Comparison of ENCODE assay signal across 10 cellular contexts in genomic region chr9:2116073-2116472, GRCh38.
DNase-seq lines count a peak whose midpoint lies in the region; ATAC-seq and TF ChIP-seq lines count a peak whose summit lies in the region.
"Had no signal": no experiment of that assay in that cellular context is flagged by ENCODE, and none has a peak within 500 bp of the region (broad histone marks: within the 10 kb centered on the region; RNA-seq: fewer than 3 reads in every experiment).

No MANE protein-coding gene starts in this region.

- H3F3A ChIP-seq in PC-3 (ENCODE audit: low read length, unreplicated experiment): no peaks in the 10 kb centered on the region

- H3K9me3 Mint-ChIP-seq in natural killer cell: no peaks in the 10 kb centered on the region
- no peaks in the 10 kb centered on the region for H3K9me3 Mint-ChIP-seq in natural killer cell treated with Interleukin-12 subunit alpha and Interleukin-12 subunit beta and Interleukin-15 and Interleukin-18, amount 100 ng/mL, for 72 hours
- H3K9me3 Mint-ChIP-seq: stimulated activated naive B cell treated with anti-CD40 and anti-IgM and Interleukin-4, amounts not matched to agents 10 μg/mL and 1 μg/mL and 100 μg/mL, for 72 hours had no signal

- 92 to 98% methylated on average over 3 of the region's 3 CpGs for WGBS in upper lobe of left lung, 2 donors

- CTCF ChIA-PET in PC-3 (lab: Charles Lee): no interaction called here

- no TSS peak for BruUV-seq in PC-3 (replicated peaks; lab: Mats Ljungman, UMichigan)

- H3K4me2 ChIP-seq in PC-3 (ENCODE audit: low read length): no peak overlapping the region

- no peaks in the 10 kb centered on the region for H3K9me2 ChIP-seq in PC-3 (replicated peaks; ENCODE audit: low read length)

- intact Hi-C loops in natural killer cell (cut with micrococcal nuclease): no loop called here
- intact Hi-C loops in PC-3 (cut with micrococcal nuclease): no loop called here

- H3K27ac ChIP-seq in PC-3 (ENCODE audit: low read length) (no peak overlapping the region), upper lobe of left lung (no peak overlapping the region)

- H2AFZ ChIP-seq in PC-3 (ENCODE audit: low read length): no peak overlapping the region

- POLR2A ChIA-PET in PC-3 (lab: Charles Lee; ENCODE audit: unreplicated experiment): no interaction called here

- no peaks in the 10 kb centered on the region for H3K4me1 ChIP-seq in PC-3 (ENCODE audit: insufficient read depth, low read length)
- peaks cover 0 to 3% (median 2%) of the 10 kb centered on the region in 4 donors for H3K4me1 ChIP-seq in upper lobe of left lung

- no peaks in the 10 kb centered on the region for H4K20me1 ChIP-seq in PC-3 (ENCODE audit: low read length)

- DNase-seq in natural killer cell (no peak), PC-3 (peak; percentile 40), fibroblast of pulmonary artery (ENCODE audit: low read depth) (peak; percentile 16), upper lobe of left lung (no peak), occipital lobe (lab: John Stamatoyannopoulos, UW) (no peak), GDM1 (lab: John Stamatoyannopoulos, UW) (no peak)
- DNase-seq in natural killer cell treated with Interleukin-12 subunit alpha and Interleukin-12 subunit beta and Interleukin-15 and Interleukin-18, amount 100 ng/mL, for 72 hours (ENCODE audit: low spot score): no peak
- DNase-seq in activated naive CD4-positive, alpha-beta T cell treated with Interleukin-2 at 50 U/mL for 16 hours: no peak
- DNase-seq: activated CD4-positive, CD25-positive, alpha-beta regulatory T cell treated with anti-CD3 and anti-CD28 coated beads, Interleukin-2, amount 50 U/mL, for 72 hours; stimulated activated naive B cell treated with anti-CD40 and anti-IgM and Interleukin-4, amounts not matched to agents 10 μg/mL and 1 μg/mL and 100 μg/mL, for 72 hours had no signal

- TF ChIP-seq CTCF in natural killer cell (IDR thresholded peaks at IDR 0.05) (peak; percentile 11), PC-3 (conservative IDR thresholded peaks at IDR 0.05; ENCODE audit: low read depth, low read length) (peak; percentile 57), fibroblast of pulmonary artery (IDR thresholded peaks at IDR 0.05; ENCODE audit: low read length, missing control alignments) (peak; percentile 48), upper lobe of left lung (IDR thresholded peaks at IDR 0.05) (peak in 4 of 6 experiments; percentile 16 to 32 (median 22))

- H3K9me3 ChIP-seq in PC-3 (ENCODE audit: low read length) (no peaks in the 10 kb centered on the region), upper lobe of left lung (no peaks in the 10 kb centered on the region)

- H3K27me3 ChIP-seq in PC-3 (ENCODE audit: low read length) (no peaks in the 10 kb centered on the region), upper lobe of left lung (no peaks in the 10 kb centered on the region)

- H3K36me3 Mint-ChIP-seq in natural killer cell: peaks cover 34% of the 10 kb centered on the region
- peaks cover 21% of the 10 kb centered on the region for H3K36me3 Mint-ChIP-seq in natural killer cell treated with Interleukin-12 subunit alpha and Interleukin-12 subunit beta and Interleukin-15 and Interleukin-18, amount 100 ng/mL, for 72 hours

- no peak for TF ChIP-seq EP300 in upper lobe of left lung (IDR thresholded peaks at IDR 0.05)

- H3K9ac ChIP-seq in PC-3 (ENCODE audit: low read length): no peak overlapping the region

- H3K27me3 Mint-ChIP-seq in natural killer cell (ENCODE audit: low read depth in 2 of 2): no peaks in the 10 kb centered on the region
- no peaks in the 10 kb centered on the region for H3K27me3 Mint-ChIP-seq in natural killer cell treated with Interleukin-12 subunit alpha and Interleukin-12 subunit beta and Interleukin-15 and Interleukin-18, amount 100 ng/mL, for 72 hours
- H3K27me3 Mint-ChIP-seq: stimulated activated naive B cell treated with anti-CD40 and anti-IgM and Interleukin-4, amounts not matched to agents 10 μg/mL and 1 μg/mL and 100 μg/mL, for 72 hours had no signal

- H3K36me3 ChIP-seq in PC-3 (ENCODE audit: low read depth, low read length) (no peaks in the 10 kb centered on the region), upper lobe of left lung (peaks cover 0 to 89% (median 45%) of the 10 kb centered on the region in 4 donors)

- no peak overlapping the region for H3K27ac Mint-ChIP-seq in natural killer cell
- no peak overlapping the region for H3K27ac Mint-ChIP-seq in natural killer cell treated with Interleukin-12 subunit alpha and Interleukin-12 subunit beta and Interleukin-15 and Interleukin-18, amount 100 ng/mL, for 72 hours
- H3K27ac Mint-ChIP-seq: stimulated activated naive B cell treated with anti-CD40 and anti-IgM and Interleukin-4, amounts not matched to agents 10 μg/mL and 1 μg/mL and 100 μg/mL, for 72 hours had no signal

- no peaks in the 10 kb centered on the region for H3K4me1 Mint-ChIP-seq in natural killer cell
- H3K4me1 Mint-ChIP-seq in natural killer cell treated with Interleukin-12 subunit alpha and Interleukin-12 subunit beta and Interleukin-15 and Interleukin-18, amount 100 ng/mL, for 72 hours (ENCODE audit: low read depth in 2 of 2): peaks cover 6 to 8% of the 10 kb centered on the region in 2 donors
- H3K4me1 Mint-ChIP-seq: stimulated activated naive B cell treated with anti-CD40 and anti-IgM and Interleukin-4, amounts not matched to agents 10 μg/mL and 1 μg/mL and 100 μg/mL, for 72 hours had no signal

- H3K4me3 ChIP-seq in PC-3 (ENCODE audit: low read length): no peak overlapping the region
- H3K4me3 ChIP-seq in fibroblast of pulmonary artery (replicated peaks; ENCODE audit: low read depth, low read length): no peak overlapping the region
- H3K4me3 ChIP-seq in upper lobe of left lung: no peak overlapping the region

- no peak overlapping the region for H3K4me3 Mint-ChIP-seq in natural killer cell
- no peak overlapping the region for H3K4me3 Mint-ChIP-seq in natural killer cell treated with Interleukin-12 subunit alpha and Interleukin-12 subunit beta and Interleukin-15 and Interleukin-18, amount 100 ng/mL, for 72 hours
- H3K4me3 Mint-ChIP-seq: stimulated activated naive B cell treated with anti-CD40 and anti-IgM and Interleukin-4, amounts not matched to agents 10 μg/mL and 1 μg/mL and 100 μg/mL, for 72 hours had no signal

- no peaks in the 10 kb centered on the region for H3K79me2 ChIP-seq in PC-3 (ENCODE audit: low read length)

- ATAC-seq in natural killer cell: no peak
- no peak for ATAC-seq in natural killer cell treated with Interleukin-12 subunit alpha and Interleukin-12 subunit beta and Interleukin-15 and Interleukin-18, amount 100 ng/mL, for 72 hours
- no peak; the same call in 1 of the 2 replicates for ATAC-seq in PC-3
- no peak for ATAC-seq in upper lobe of left lung (ENCODE audit: low FRiP score in 2 of 2)

- TF ChIP-seq POLR2A in upper lobe of left lung (IDR thresholded peaks at IDR 0.05): no peak

Comparison
In these comparisons a context has a peak if more than half of its experiments do, and no peak if none do; other contexts are left out.
1. DNase-seq: peak in PC-3 (single experiment) and fibroblast of pulmonary artery (single experiment); none in natural killer cell (single experiment), natural killer cell treated with Interleukin-12 subunit alpha and Interleukin-12 subunit beta and Interleukin-15 and Interleukin-18, amount 100 ng/mL, for 72 hours (single experiment), upper lobe of left lung (0 of 2), activated naive CD4-positive, alpha-beta T cell treated with Interleukin-2 at 50 U/mL for 16 hours (single experiment), occipital lobe (single experiment) and GDM1 (single experiment).
2. Peak in every context shown above with its lines, with median percentiles within 50 percentile points of each other: CTCF ChIP-seq.